ENCODE assay signal across 1 cellular context in genomic region chr4:31051151-31051550, GRCh38.
A peak's percentile ranks its signal among the peaks of the same experiment; 100 is the strongest.
TF ChIP-seq lines count a peak whose summit lies in the region.

No MANE protein-coding gene starts in this region.

TF ChIP-seq in HCT116, 20 proteins besides CTCF, POLR2A, EP300 and RAD21 (continued from another document):
- TF ChIP-seq JUND (IDR thresholded peaks at IDR 0.05), result peak; percentile 28; the same call in 1 of the 2 replicates
- no peak for TF ChIP-seq EGR1 (IDR thresholded peaks at IDR 0.05; ENCODE audit: low read depth)
- TF ChIP-seq ELF1 (IDR thresholded peaks at IDR 0.05; ENCODE audit: borderline replicate concordance, low read depth), result no peak
- TF ChIP-seq YY1 (IDR thresholded peaks at IDR 0.05; ENCODE audit: extremely low read depth, insufficient replicate concordance, low read depth, low read length), result no peak
- no peak for TF ChIP-seq TCF7L2 (IDR thresholded peaks at IDR 0.05; ENCODE audit: borderline replicate concordance, extremely low read depth, insufficient read depth, insufficient read length)
- no peak for TF ChIP-seq CEBPB (IDR thresholded peaks at IDR 0.05; ENCODE audit: low read depth)
- TF ChIP-seq ZBTB33 (IDR thresholded peaks at IDR 0.05; ENCODE audit: extremely low read depth, insufficient replicate concordance, low read length), result no peak
- no peak for TF ChIP-seq ATF3 (IDR thresholded peaks at IDR 0.05)
TF ChIP-seq in HCT116: peak in this region for 6.
